In the genomic region with DNA sequence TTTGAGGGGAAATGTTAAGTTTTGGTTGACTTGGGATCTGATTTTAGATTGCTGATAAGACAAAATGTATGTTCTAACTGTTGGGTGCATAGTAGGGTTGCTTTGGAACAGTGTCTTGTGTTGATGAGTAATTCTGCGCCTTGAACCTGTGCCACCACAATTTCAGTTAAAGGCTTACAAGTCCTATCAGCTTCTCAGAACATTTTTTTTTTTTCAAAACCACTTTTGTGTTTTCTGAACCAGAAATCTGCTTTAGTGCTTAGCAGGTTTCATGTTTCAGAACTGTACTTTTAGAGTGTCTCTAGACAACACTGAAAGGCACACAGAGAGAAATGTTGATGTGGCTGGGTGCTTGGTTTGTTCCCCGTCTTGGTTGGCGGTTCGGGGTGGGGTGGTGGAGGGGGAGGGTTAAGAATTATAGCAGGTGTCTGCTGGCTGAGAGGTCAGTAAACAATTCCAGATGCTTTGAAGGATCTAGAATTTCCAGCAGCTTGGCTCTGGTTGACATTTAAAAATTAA, we compare ENCODE assay signal across 1 cellular context.
TF ChIP-seq lines count a peak whose summit lies in the region.

No MANE protein-coding gene starts in this region.

TF ChIP-seq in GM12878, 131 proteins besides CTCF, POLR2A, EP300 and RAD21 (continued from another document):
- TF ChIP-seq, protein P1, sequence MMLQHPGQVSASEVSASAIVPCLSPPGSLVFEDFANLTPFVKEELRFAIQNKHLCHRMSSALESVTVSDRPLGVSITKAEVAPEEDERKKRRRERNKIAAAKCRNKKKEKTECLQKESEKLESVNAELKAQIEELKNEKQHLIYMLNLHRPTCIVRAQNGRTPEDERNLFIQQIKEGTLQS (IDR thresholded peaks at IDR 0.05; ENCODE audit: borderline replicate concordance, extremely low read depth, low read depth, low read length), result no peak
- TF ChIP-seq, protein P2, sequence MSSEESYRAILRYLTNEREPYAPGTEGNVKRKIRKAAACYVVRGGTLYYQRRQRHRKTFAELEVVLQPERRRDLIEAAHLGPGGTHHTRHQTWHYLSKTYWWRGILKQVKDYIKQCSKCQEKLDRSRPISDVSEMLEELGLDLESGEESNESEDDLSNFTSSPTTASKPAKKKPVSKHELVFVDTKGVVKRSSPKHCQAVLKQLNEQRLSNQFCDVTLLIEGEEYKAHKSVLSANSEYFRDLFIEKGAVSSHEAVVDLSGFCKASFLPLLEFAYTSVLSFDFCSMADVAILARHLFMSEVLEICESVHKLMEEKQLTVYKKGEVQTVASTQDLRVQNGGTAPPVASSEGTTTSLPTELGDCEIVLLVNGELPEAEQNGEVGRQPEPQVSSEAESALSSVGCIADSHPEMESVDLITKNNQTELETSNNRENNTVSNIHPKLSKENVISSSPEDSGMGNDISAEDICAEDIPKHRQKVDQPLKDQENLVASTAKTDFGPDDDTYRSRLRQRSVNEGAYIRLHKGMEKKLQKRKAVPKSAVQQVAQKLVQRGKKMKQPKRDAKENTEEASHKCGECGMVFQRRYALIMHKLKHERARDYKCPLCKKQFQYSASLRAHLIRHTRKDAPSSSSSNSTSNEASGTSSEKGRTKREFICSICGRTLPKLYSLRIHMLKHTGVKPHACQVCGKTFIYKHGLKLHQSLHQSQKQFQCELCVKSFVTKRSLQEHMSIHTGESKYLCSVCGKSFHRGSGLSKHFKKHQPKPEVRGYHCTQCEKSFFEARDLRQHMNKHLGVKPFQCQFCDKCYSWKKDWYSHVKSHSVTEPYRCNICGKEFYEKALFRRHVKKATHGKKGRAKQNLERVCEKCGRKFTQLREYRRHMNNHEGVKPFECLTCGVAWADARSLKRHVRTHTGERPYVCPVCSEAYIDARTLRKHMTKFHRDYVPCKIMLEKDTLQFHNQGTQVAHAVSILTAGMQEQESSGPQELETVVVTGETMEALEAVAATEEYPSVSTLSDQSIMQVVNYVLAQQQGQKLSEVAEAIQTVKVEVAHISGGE (CRISPR knock-in tag; IDR thresholded peaks at IDR 0.05), result no peak
- TF ChIP-seq RELA (IDR thresholded peaks at IDR 0.05; ENCODE audit: borderline replicate concordance, partially characterized antibody) (peak; percentile 18), EED (IDR thresholded peaks at IDR 0.05; ENCODE audit: low read depth) (no peak), BMI1 (IDR thresholded peaks at IDR 0.05; ENCODE audit: borderline replicate concordance) (peak; percentile 38), ETV6 (conservative IDR thresholded peaks at IDR 0.05 in 1 of 2, IDR thresholded peaks at IDR 0.05 in 1 of 2; ENCODE audit: borderline replicate concordance in 1 of 2, low read depth in 1 of 2) (no peak), WRNIP1 (IDR thresholded peaks at IDR 0.05; ENCODE audit: borderline replicate concordance, low read depth, low read length) (0 out of 2 replicates have a peak, but pooled peaks have one; percentile 80), IKZF1 (conservative IDR thresholded peaks at IDR 0.05) (peak; percentile 75), GATAD2B (conservative IDR thresholded peaks at IDR 0.05; ENCODE audit: low read depth) (peak; percentile 46; the same call in 1 of the 2 replicates), HDAC6 (IDR thresholded peaks at IDR 0.05; ENCODE audit: unreplicated experiment) (no peak), NR2F1 (conservative IDR thresholded peaks at IDR 0.05) (peak; percentile 87), YBX1 (IDR thresholded peaks at IDR 0.05) (no peak), CBX3 (IDR thresholded peaks at IDR 0.05; ENCODE audit: borderline replicate concordance, low read depth) (no peak), POLR2AphosphoS5 (IDR thresholded peaks at IDR 0.05; ENCODE audit: low read length) (no peak), SRF (IDR thresholded peaks at IDR 0.05; ENCODE audit: low read depth in 2 of 2, low read length in 2 of 2) (no peak), ZNF207 (IDR thresholded peaks at IDR 0.05; ENCODE audit: borderline replicate concordance) (no peak), SIX5 (IDR thresholded peaks at IDR 0.05; ENCODE audit: low read depth, low read length, severe bottlenecking) (no peak), ZNF274 (IDR thresholded peaks at IDR 0.05; ENCODE audit: insufficient read depth, insufficient read length) (no peak), BHLHE40 (IDR thresholded peaks at IDR 0.05; ENCODE audit: borderline replicate concordance in 1 of 2, low read depth in 2 of 2, low read length in 1 of 2) (peak; percentile 80 to 86), CBFB (IDR thresholded peaks at IDR 0.05; ENCODE audit: low read depth) (no peak), JUND (IDR thresholded peaks at IDR 0.05; ENCODE audit: low read depth, low read length) (peak; percentile 71; the same call in 1 of the 2 replicates), SUZ12 (IDR thresholded peaks at IDR 0.05; ENCODE audit: unreplicated experiment) (no peak), DPF2 (IDR thresholded peaks at IDR 0.05) (peak; percentile 99), ZNF384 (IDR thresholded peaks at IDR 0.05; ENCODE audit: borderline replicate concordance, low read depth, low read length) (peak; percentile 97), TCF3 (IDR thresholded peaks at IDR 0.05; ENCODE audit: borderline replicate concordance, insufficient read depth, low read depth, low read length) (no peak)
- TF ChIP-seq, protein P3, sequence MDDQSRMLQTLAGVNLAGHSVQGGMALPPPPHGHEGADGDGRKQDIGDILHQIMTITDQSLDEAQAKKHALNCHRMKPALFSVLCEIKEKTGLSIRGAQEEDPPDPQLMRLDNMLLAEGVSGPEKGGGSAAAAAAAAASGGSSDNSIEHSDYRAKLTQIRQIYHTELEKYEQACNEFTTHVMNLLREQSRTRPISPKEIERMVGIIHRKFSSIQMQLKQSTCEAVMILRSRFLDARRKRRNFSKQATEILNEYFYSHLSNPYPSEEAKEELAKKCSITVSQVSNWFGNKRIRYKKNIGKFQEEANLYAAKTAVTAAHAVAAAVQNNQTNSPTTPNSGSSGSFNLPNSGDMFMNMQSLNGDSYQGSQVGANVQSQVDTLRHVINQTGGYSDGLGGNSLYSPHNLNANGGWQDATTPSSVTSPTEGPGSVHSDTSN (IDR thresholded peaks at IDR 0.05; ENCODE audit: insufficient replicate concordance, low read depth, low read length), result no peak
- TF ChIP-seq, protein P4, sequence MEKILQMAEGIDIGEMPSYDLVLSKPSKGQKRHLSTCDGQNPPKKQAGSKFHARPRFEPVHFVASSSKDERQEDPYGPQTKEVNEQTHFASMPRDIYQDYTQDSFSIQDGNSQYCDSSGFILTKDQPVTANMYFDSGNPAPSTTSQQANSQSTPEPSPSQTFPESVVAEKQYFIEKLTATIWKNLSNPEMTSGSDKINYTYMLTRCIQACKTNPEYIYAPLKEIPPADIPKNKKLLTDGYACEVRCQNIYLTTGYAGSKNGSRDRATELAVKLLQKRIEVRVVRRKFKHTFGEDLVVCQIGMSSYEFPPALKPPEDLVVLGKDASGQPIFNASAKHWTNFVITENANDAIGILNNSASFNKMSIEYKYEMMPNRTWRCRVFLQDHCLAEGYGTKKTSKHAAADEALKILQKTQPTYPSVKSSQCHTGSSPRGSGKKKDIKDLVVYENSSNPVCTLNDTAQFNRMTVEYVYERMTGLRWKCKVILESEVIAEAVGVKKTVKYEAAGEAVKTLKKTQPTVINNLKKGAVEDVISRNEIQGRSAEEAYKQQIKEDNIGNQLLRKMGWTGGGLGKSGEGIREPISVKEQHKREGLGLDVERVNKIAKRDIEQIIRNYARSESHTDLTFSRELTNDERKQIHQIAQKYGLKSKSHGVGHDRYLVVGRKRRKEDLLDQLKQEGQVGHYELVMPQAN (conservative IDR thresholded peaks at IDR 0.05), result no peak
- TF ChIP-seq, protein P5, sequence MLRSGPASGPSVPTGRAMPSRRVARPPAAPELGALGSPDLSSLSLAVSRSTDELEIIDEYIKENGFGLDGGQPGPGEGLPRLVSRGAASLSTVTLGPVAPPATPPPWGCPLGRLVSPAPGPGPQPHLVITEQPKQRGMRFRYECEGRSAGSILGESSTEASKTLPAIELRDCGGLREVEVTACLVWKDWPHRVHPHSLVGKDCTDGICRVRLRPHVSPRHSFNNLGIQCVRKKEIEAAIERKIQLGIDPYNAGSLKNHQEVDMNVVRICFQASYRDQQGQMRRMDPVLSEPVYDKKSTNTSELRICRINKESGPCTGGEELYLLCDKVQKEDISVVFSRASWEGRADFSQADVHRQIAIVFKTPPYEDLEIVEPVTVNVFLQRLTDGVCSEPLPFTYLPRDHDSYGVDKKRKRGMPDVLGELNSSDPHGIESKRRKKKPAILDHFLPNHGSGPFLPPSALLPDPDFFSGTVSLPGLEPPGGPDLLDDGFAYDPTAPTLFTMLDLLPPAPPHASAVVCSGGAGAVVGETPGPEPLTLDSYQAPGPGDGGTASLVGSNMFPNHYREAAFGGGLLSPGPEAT (IDR thresholded peaks at IDR 0.05; ENCODE audit: low read depth), result peak; percentile 89
- TF ChIP-seq, protein P6, sequence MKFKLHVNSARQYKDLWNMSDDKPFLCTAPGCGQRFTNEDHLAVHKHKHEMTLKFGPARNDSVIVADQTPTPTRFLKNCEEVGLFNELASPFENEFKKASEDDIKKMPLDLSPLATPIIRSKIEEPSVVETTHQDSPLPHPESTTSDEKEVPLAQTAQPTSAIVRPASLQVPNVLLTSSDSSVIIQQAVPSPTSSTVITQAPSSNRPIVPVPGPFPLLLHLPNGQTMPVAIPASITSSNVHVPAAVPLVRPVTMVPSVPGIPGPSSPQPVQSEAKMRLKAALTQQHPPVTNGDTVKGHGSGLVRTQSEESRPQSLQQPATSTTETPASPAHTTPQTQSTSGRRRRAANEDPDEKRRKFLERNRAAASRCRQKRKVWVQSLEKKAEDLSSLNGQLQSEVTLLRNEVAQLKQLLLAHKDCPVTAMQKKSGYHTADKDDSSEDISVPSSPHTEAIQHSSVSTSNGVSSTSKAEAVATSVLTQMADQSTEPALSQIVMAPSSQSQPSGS (IDR thresholded peaks at IDR 0.05; ENCODE audit: low read length), result peak; percentile 75
- TF ChIP-seq, protein P7, sequence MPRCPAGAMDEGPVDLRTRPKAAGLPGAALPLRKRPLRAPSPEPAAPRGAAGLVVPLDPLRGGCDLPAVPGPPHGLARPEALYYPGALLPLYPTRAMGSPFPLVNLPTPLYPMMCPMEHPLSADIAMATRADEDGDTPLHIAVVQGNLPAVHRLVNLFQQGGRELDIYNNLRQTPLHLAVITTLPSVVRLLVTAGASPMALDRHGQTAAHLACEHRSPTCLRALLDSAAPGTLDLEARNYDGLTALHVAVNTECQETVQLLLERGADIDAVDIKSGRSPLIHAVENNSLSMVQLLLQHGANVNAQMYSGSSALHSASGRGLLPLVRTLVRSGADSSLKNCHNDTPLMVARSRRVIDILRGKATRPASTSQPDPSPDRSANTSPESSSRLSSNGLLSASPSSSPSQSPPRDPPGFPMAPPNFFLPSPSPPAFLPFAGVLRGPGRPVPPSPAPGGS (IDR thresholded peaks at IDR 0.05; ENCODE audit: borderline replicate concordance, insufficient read depth, low read depth, low read length, poor library complexity, severe bottlenecking), result no peak
- TF ChIP-seq, protein P8, sequence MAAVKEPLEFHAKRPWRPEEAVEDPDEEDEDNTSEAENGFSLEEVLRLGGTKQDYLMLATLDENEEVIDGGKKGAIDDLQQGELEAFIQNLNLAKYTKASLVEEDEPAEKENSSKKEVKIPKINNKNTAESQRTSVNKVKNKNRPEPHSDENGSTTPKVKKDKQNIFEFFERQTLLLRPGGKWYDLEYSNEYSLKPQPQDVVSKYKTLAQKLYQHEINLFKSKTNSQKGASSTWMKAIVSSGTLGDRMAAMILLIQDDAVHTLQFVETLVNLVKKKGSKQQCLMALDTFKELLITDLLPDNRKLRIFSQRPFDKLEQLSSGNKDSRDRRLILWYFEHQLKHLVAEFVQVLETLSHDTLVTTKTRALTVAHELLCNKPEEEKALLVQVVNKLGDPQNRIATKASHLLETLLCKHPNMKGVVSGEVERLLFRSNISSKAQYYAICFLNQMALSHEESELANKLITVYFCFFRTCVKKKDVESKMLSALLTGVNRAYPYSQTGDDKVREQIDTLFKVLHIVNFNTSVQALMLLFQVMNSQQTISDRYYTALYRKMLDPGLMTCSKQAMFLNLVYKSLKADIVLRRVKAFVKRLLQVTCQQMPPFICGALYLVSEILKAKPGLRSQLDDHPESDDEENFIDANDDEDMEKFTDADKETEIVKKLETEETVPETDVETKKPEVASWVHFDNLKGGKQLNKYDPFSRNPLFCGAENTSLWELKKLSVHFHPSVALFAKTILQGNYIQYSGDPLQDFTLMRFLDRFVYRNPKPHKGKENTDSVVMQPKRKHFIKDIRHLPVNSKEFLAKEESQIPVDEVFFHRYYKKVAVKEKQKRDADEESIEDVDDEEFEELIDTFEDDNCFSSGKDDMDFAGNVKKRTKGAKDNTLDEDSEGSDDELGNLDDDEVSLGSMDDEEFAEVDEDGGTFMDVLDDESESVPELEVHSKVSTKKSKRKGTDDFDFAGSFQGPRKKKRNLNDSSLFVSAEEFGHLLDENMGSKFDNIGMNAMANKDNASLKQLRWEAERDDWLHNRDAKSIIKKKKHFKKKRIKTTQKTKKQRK (IDR thresholded peaks at IDR 0.05; ENCODE audit: low read depth, low read length), result no peak
- TF ChIP-seq, protein P9, sequence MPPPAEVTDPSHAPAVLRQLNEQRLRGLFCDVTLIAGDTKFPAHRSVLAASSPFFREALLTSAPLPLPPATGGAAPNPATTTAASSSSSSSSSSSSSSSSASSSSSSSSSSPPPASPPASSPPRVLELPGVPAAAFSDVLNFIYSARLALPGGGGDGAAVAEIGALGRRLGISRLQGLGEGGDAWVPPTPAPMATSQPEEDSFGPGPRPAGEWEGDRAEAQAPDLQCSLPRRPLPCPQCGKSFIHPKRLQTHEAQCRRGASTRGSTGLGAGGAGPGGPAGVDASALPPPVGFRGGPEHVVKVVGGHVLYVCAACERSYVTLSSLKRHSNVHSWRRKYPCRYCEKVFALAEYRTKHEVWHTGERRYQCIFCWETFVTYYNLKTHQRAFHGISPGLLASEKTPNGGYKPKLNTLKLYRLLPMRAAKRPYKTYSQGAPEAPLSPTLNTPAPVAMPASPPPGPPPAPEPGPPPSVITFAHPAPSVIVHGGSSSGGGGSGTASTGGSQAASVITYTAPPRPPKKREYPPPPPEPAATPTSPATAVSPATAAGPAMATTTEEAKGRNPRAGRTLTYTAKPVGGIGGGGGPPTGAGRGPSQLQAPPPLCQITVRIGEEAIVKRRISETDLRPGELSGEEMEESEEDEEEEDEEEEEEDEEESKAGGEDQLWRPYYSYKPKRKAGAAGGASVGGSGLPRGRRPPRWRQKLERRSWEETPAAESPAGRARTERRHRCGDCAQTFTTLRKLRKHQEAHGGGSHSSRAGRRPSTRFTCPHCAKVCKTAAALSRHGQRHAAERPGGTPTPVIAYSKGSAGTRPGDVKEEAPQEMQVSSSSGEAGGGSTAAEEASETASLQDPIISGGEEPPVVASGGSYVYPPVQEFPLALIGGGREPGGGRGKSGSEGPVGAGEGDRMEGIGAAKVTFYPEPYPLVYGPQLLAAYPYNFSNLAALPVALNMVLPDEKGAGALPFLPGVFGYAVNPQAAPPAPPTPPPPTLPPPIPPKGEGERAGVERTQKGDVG (CRISPR knock-in tag; IDR thresholded peaks at IDR 0.05), result no peak
- TF ChIP-seq, protein P10, sequence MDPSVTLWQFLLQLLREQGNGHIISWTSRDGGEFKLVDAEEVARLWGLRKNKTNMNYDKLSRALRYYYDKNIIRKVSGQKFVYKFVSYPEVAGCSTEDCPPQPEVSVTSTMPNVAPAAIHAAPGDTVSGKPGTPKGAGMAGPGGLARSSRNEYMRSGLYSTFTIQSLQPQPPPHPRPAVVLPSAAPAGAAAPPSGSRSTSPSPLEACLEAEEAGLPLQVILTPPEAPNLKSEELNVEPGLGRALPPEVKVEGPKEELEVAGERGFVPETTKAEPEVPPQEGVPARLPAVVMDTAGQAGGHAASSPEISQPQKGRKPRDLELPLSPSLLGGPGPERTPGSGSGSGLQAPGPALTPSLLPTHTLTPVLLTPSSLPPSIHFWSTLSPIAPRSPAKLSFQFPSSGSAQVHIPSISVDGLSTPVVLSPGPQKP (IDR thresholded peaks at IDR 0.05; ENCODE audit: low read depth, low read length), result no peak
